Comparison of ENCODE assay signal across 8 cellular contexts in genomic region chr11:47415091-47415854, GRCh38. TPM values are rescaled to one million over a fixed set of nuclear protein-coding genes. Genes with fewer than 3 reads are reported as not detected.
DNase-seq lines count a peak whose midpoint lies in the region; ATAC-seq and TF ChIP-seq lines count a peak whose summit lies in the region.
"Had no signal": no experiment of that assay in that cellular context is flagged by ENCODE, and none has a peak within 500 bp of the region (broad histone marks: within the 10 kb centered on the region; RNA-seq: fewer than 3 reads in every experiment).

No MANE protein-coding gene starts in this region.

- no peak for TF ChIP-seq CTCF in thyroid gland (IDR thresholded peaks at IDR 0.05)

- peaks cover 28% of the 10 kb centered on the region for H3K36me3 ChIP-seq in SK-N-MC (ENCODE audit: insufficient read depth, low read length)
- H3K36me3 ChIP-seq in thyroid gland = peaks cover 39 to 43% of the 10 kb centered on the region in 2 donors

- no peak overlapping the region for H3K9ac ChIP-seq in SK-N-MC (ENCODE audit: insufficient read length)

- H3K27me3 ChIP-seq in right cardiac atrium (ENCODE audit: control insufficient read depth, insufficient read depth) (no peaks in the 10 kb centered on the region), thyroid gland (no peaks in the 10 kb centered on the region)

- DNase-seq in SK-N-MC (ENCODE audit: low read depth, low spot score) (no peak), right cardiac atrium (no peak), thyroid gland (no peak), GM19240 (ENCODE audit: insufficient read length, low spot score) (no peak), NCI-H748 (lab: John Stamatoyannopoulos, UW; ENCODE audit: unreplicated experiment) (no peak)
- DNase-seq: natural killer cell, OCI-M1 had no signal

- peak; percentile 0 to 6 for ATAC-seq in right cardiac atrium
- ATAC-seq: natural killer cell had no signal

- WGBS in right cardiac atrium = 83% methylated on average over 31 of the region's 31 CpGs
- 83 to 87% methylated on average over 25 to 30 of the region's 31 CpGs for WGBS in thyroid gland, 2 donors

- H3K4me1 ChIP-seq in right cardiac atrium (ENCODE audit: control insufficient read depth, insufficient read depth, low read length) = peaks cover 8% of the 10 kb centered on the region
- H3K4me1 ChIP-seq in thyroid gland = peaks cover 16 to 39% of the 10 kb centered on the region in 2 donors

- intact Hi-C loops in right cardiac atrium (cut with DNase I) (no loop called here), thyroid gland (cut with DNase I) (no loop called here)

- H3K27ac ChIP-seq in SK-N-MC = peak overlapping the region; percentile 54; the same call in 1 of the 2 replicates
- peak overlapping the region; percentile 71 for H3K27ac ChIP-seq in right cardiac atrium (ENCODE audit: low read length)
- H3K27ac ChIP-seq in thyroid gland = peak overlapping the region; percentile 70 to 93 (median 83)

- no peak for TF ChIP-seq POLR2A in thyroid gland (IDR thresholded peaks at IDR 0.05)

- no peaks in the 10 kb centered on the region for H3K9me3 ChIP-seq in SK-N-MC (ENCODE audit: low read depth, low read length)
- H3K9me3 ChIP-seq in right cardiac atrium (ENCODE audit: control insufficient read depth, low read length) = no peaks in the 10 kb centered on the region
- no peaks in the 10 kb centered on the region for H3K9me3 ChIP-seq in thyroid gland

- H3K4me3 ChIP-seq in SK-N-MC (no peak overlapping the region), right cardiac atrium (ENCODE audit: low read length) (no peak overlapping the region), thyroid gland (replicated peaks in 1 of 3) (no peak overlapping the region)

RNA-seq across cellular contexts. Expression of gene SLC39A13, which starts 6.9 kb away (rescaled TPM):
- total RNA-seq in right cardiac atrium (10 to 100 TPM; 41.7 to 46.6 (median 44.9) TPM), thyroid gland (10 to 100 TPM; 51.3 to 84.3 (median 66.8) TPM)
- 61.6 TPM for polyA plus RNA-seq in right cardiac atrium

RNA-seq across cellular contexts. Expression of gene PSMC3, which starts 11.0 kb away (rescaled TPM):
- total RNA-seq in right cardiac atrium = 100 to 1,000 TPM; 122 to 162 (median 155) TPM
- polyA plus RNA-seq in right cardiac atrium = 170 TPM
- 100 to 1,000 TPM in 2 of 4 donors, 10 to 100 TPM in 2; 92.7 to 240 (median 123) TPM for total RNA-seq in thyroid gland

RNA-seq across cellular contexts. Expression of gene RAPSN, which starts 33.7 kb away (rescaled TPM):
- total RNA-seq in right cardiac atrium = under 1 TPM; 0.17 to 0.50 (median 0.39) TPM
- polyA plus RNA-seq in right cardiac atrium = 0.23 TPM
- total RNA-seq in thyroid gland = under 1 TPM in 1 of 4 donors, not detected in 3; 0.67 TPM
- total RNA-seq: epithelial cell of proximal tubule had no signal

RNA-seq across cellular contexts. Expression of gene SPI1, which starts 36.9 kb away (rescaled TPM):
- 10 to 100 TPM; 11.6 to 24.1 (median 18.6) TPM for total RNA-seq in right cardiac atrium
- 5.9 TPM for polyA plus RNA-seq in right cardiac atrium
- total RNA-seq in thyroid gland = 10 to 100 TPM in 1 of 4 donors, 1 to 10 TPM in 3; 4.8 to 18.0 (median 5.8) TPM
- total RNA-seq: epithelial cell of proximal tubule had no signal
